Comparison of ENCODE assay signal across 23 cellular contexts in the genomic region with DNA sequence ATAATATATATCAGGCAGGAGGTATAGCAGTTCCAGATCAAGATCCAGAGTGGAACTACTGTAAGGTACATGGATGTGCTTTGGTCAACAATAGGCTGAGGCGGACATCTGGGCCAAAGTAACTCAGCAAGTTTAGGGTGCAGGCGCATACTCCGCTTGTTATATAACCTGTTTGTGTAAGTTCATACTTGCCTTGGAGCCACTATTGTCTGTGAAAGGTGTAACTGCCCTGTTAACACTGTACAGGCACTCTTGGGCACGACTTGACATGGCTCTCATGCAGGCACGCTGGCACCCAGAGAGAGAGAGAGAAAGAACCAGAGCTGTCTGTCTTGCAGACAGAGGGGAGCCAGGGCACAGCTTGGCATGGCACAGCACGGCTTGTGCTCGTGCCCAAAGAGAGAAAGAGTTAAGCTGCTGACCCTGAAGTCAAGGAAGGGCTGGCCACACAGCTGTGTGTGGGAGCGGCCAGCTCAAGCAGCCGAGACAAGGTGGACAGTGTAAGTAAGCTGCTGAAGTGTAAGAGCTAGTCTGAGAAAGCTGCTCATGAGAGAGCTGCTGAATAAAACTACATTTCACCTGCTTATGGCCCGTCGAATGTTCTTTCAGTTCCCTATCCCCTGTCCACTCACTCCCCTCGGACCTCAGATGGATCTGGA.
"Had no signal": no experiment of that assay in that cellular context is flagged by ENCODE, and none has a peak within 500 bp of the region (broad histone marks: within the 10 kb centered on the region; RNA-seq: fewer than 3 reads in every experiment).

No MANE protein-coding gene starts in this region.

- H3K4me1 ChIP-seq: esophagus muscularis mucosa, foreskin keratinocyte, left lung, lower lobe of right lung, prostate gland, spleen had no signal

- FAIRE-seq: pancreas, urothelium cell line had no signal

- H3K9me3 ChIP-seq: esophagus muscularis mucosa, pancreas, prostate gland, thoracic aorta had no signal

- ATAC-seq: activated CD4-positive, alpha-beta T cell treated with anti-CD3 and anti-CD28 coated beads for 36 hours; activated CD8-positive, alpha-beta memory T cell treated with anti-CD3 and anti-CD28 coated beads, Interleukin-2, amount 10 ng/mL, durations not matched to agents 7 days and 5 days; activated CD8-positive, alpha-beta T cell treated with anti-CD3 and anti-CD28 coated beads, Interleukin-2, amount 10 ng/mL, durations not matched to agents 7 days and 5 days; activated naive CD8-positive, alpha-beta T cell treated with anti-CD3 and anti-CD28 coated beads, Interleukin-2, amount 50 U/mL, for 24 hours; foreskin keratinocyte; left lung; lower lobe of right lung; natural killer cell; pancreas; stimulated activated naive CD8-positive, alpha-beta T cell treated with anti-CD3 and anti-CD28 coated beads, Interleukin-15, Interleukin-2, amounts not matched to agents 100 U/mL and 50 U/mL, for 24 hours had no signal

- H3K36me3 ChIP-seq: esophagus muscularis mucosa, left lung, lower lobe of right lung, pancreas, prostate gland, spleen, thoracic aorta had no signal

- H3K27ac ChIP-seq: esophagus muscularis mucosa, foreskin keratinocyte, left lung, lower lobe of right lung, pancreas, prostate gland, spleen, thoracic aorta had no signal

- H3K27me3 ChIP-seq: esophagus muscularis mucosa, left lung, pancreas, spleen had no signal

- H3K4me3 ChIP-seq: esophagus muscularis mucosa, left lung, lower lobe of right lung, pancreas, prostate gland, spleen, thoracic aorta had no signal

- DNase-seq: activated CD4-positive, alpha-beta T cell treated with anti-CD3 and anti-CD28 coated beads for 36 hours; activated CD4-positive, CD25-positive, alpha-beta regulatory T cell; activated CD8-positive, alpha-beta memory T cell treated with anti-CD3 and anti-CD28 coated beads, Interleukin-2, amount 10 ng/mL, durations not matched to agents 7 days and 5 days; activated CD8-positive, alpha-beta T cell treated with anti-CD3 and anti-CD28 coated beads, Interleukin-2, amount 10 ng/mL, durations not matched to agents 7 days and 5 days; activated naive CD8-positive, alpha-beta T cell treated with anti-CD3 and anti-CD28 coated beads, Interleukin-2, amount 50 U/mL, for 24 hours; activated T-cell treated with anti-CD3 and anti-CD28 coated beads, Interleukin-2, amount 50 U/mL, for 48 hours; amygdala; central memory CD4-positive, alpha-beta T cell; endodermal cell; foreskin keratinocyte; left lung; lower lobe of right lung; mesenchymal stem cell; natural killer cell; spleen; stimulated activated naive CD8-positive, alpha-beta T cell treated with anti-CD3 and anti-CD28 coated beads, Interleukin-15, Interleukin-2, amounts not matched to agents 100 U/mL and 50 U/mL, for 24 hours; T-helper 1 cell; trophoblast cell had no signal
